ENCODE assay signal across 11 cellular contexts in genomic region chr2:241966671-241967070, GRCh38.
DNase-seq lines count a peak whose midpoint lies in the region; ATAC-seq and TF ChIP-seq lines count a peak whose summit lies in the region.
"Had no signal": no experiment of that assay in that cellular context is flagged by ENCODE, and none has a peak within 500 bp of the region (broad histone marks: within the 10 kb centered on the region; RNA-seq: fewer than 3 reads in every experiment).

No MANE protein-coding gene starts in this region.

- TF ChIP-seq POLR2A in esophagus squamous epithelium (IDR thresholded peaks at IDR 0.05), result no peak
- no peak for TF ChIP-seq POLR2A in ovary (IDR thresholded peaks at IDR 0.05)

- peak overlapping the region in 5 of 11 experiments; percentile 11 to 54 (median 48); a peak in 9 of 22 replicates for H3K27ac ChIP-seq in BLaER1 treated with 17β-estradiol and CSF1 and Interleukin-3, amounts not matched to agents 10 nM and 100 nM
- H3K27ac ChIP-seq in DOHH2 (ENCODE audit: low read depth, low read length), result peak overlapping the region; percentile 95
- H3K27ac ChIP-seq in naive thymus-derived CD4-positive, alpha-beta T cell (ENCODE audit: low read depth, low read length), result no peak overlapping the region
- H3K27ac ChIP-seq in esophagus squamous epithelium, result no peak overlapping the region
- no peak overlapping the region for H3K27ac ChIP-seq in ovary
- H3K27ac ChIP-seq: psoas muscle had no signal

- TF ChIP-seq CTCF in DOHH2 (IDR thresholded peaks at IDR 0.05; ENCODE audit: low read depth, low read length, poor library complexity, severe bottlenecking) (no peak), esophagus squamous epithelium (IDR thresholded peaks at IDR 0.05) (no peak), ovary (IDR thresholded peaks at IDR 0.05) (no peak)

- H3K9me3 ChIP-seq in BLaER1 treated with 17β-estradiol and CSF1 and Interleukin-3, amounts not matched to agents 10 nM and 100 nM (replicated peaks in 1 of 11), result peaks cover 0 to 14% (median 11%) of the 10 kb centered on the region in 11 experiments; a peak in 17 of 22 replicates
- H3K9me3 ChIP-seq in DOHH2 (ENCODE audit: control insufficient read depth, insufficient read depth, low read length) (peaks cover 3% of the 10 kb centered on the region; the same call in 1 of the 2 replicates), esophagus squamous epithelium (no peaks in the 10 kb centered on the region), ovary (no peaks in the 10 kb centered on the region)
- H3K9me3 ChIP-seq in naive thymus-derived CD4-positive, alpha-beta T cell (ENCODE audit: control insufficient read depth in 2 of 3, low read length in 3 of 3), result no peaks in the 10 kb centered on the region
- H3K9me3 ChIP-seq: Caco-2, psoas muscle had no signal

- H3K36me3 Mint-ChIP-seq in activated T-helper 1 cell treated with anti-CD3 and anti-CD28 coated beads, Interleukin-12 subunit alpha, Interleukin-12 subunit beta, Interleukin-2, Interleukin-4 antibody, amounts not matched to agents 30 ng/mL and 10 ng/mL and 1 ng/mL, durations not matched to agents 14 hours and 24 hours and 36 hours (ENCODE audit: low read depth), result no peaks in the 10 kb centered on the region
- peaks cover 0 to 23% (median 16%) of the 10 kb centered on the region in 5 donors for H3K36me3 Mint-ChIP-seq in naive thymus-derived CD4-positive, alpha-beta T cell

- peaks cover 4% of the 10 kb centered on the region for H3K9me3 Mint-ChIP-seq in activated T-helper 1 cell treated with anti-CD3 and anti-CD28 coated beads, Interleukin-12 subunit alpha, Interleukin-12 subunit beta, Interleukin-2, Interleukin-4 antibody, amounts not matched to agents 30 ng/mL and 10 ng/mL and 1 ng/mL, durations not matched to agents 14 hours and 24 hours and 36 hours
- peaks cover 0 to 9% (median 0%) of the 10 kb centered on the region in 11 donors for H3K9me3 Mint-ChIP-seq in naive thymus-derived CD4-positive, alpha-beta T cell

- CTCF ChIA-PET in naive thymus-derived CD4-positive, alpha-beta T cell (lab: Charles Lee), result no interaction called here

- H4K20me1 ChIP-seq in BLaER1 treated with 17β-estradiol and CSF1 and Interleukin-3, amounts not matched to agents 10 nM and 100 nM, result peaks cover 0 to 50% (median 10%) of the 10 kb centered on the region in 11 experiments; a peak in 14 of 22 replicates
- H4K20me1 ChIP-seq in DOHH2 (ENCODE audit: control insufficient read depth, insufficient read depth, low read depth, low read length), result no peaks in the 10 kb centered on the region

- intact Hi-C loops in activated T-helper 1 cell treated with anti-CD3 and anti-CD28 coated beads, Interleukin-12 subunit alpha, Interleukin-12 subunit beta, Interleukin-2, Interleukin-4 antibody, amounts not matched to agents 30 ng/mL and 10 ng/mL and 1 ng/mL, durations not matched to agents 14 hours and 24 hours and 36 hours (cut with micrococcal nuclease), result loop anchor here (5.0 kb wide), 2 partner anchors 66 to 121 kb away; no protein-coding TSS in a partner anchor
- intact Hi-C loops in naive thymus-derived CD4-positive, alpha-beta T cell (cut with micrococcal nuclease), result loop anchor here in 1 of 2 donors (1.0 to 5.0 kb wide), 4 partner anchors 18 to 121 kb away; no protein-coding TSS in a partner anchor
- intact Hi-C loops in esophagus squamous epithelium (cut with DNase I), result no loop called here
- intact Hi-C loops in ovary (cut with DNase I), result no loop called here

- POLR2A ChIA-PET in naive thymus-derived CD4-positive, alpha-beta T cell (lab: Charles Lee), result interaction anchor here (1.2 kb wide), 1 partner anchor 18 kb away, joined by 4 read pairs; no protein-coding TSS in a partner anchor

- ATAC-seq in naive thymus-derived CD4-positive, alpha-beta T cell, result no peak
- no peak for ATAC-seq in HG02571 (IDR thresholded peaks at IDR 0.05; ENCODE audit: unreplicated experiment)
- ATAC-seq in HG03025 (IDR thresholded peaks at IDR 0.05; ENCODE audit: low FRiP score, unreplicated experiment), result no peak

- no peaks in the 10 kb centered on the region for H3K27me3 Mint-ChIP-seq in activated T-helper 1 cell treated with anti-CD3 and anti-CD28 coated beads, Interleukin-12 subunit alpha, Interleukin-12 subunit beta, Interleukin-2, Interleukin-4 antibody, amounts not matched to agents 30 ng/mL and 10 ng/mL and 1 ng/mL, durations not matched to agents 14 hours and 24 hours and 36 hours (ENCODE audit: insufficient read depth)
- no peaks in the 10 kb centered on the region for H3K27me3 Mint-ChIP-seq in naive thymus-derived CD4-positive, alpha-beta T cell

- peaks cover 7% of the 10 kb centered on the region for H3F3A ChIP-seq in DOHH2 (ENCODE audit: control insufficient read depth, insufficient read depth)

- TF ChIP-seq EP300 in ovary (IDR thresholded peaks at IDR 0.05), result no peak

- peak overlapping the region; percentile 72 for H3K4me3 Mint-ChIP-seq in activated T-helper 1 cell treated with anti-CD3 and anti-CD28 coated beads, Interleukin-12 subunit alpha, Interleukin-12 subunit beta, Interleukin-2, Interleukin-4 antibody, amounts not matched to agents 30 ng/mL and 10 ng/mL and 1 ng/mL, durations not matched to agents 14 hours and 24 hours and 36 hours
- peak overlapping the region in 9 of 10 donors; percentile 38 to 80 (median 74) for H3K4me3 Mint-ChIP-seq in naive thymus-derived CD4-positive, alpha-beta T cell

- H3K9me2 ChIP-seq in DOHH2 (replicated peaks; ENCODE audit: control insufficient read depth, low read length), result no peaks in the 10 kb centered on the region

- H3K4me2 ChIP-seq in BLaER1 treated with 17β-estradiol and CSF1 and Interleukin-3, amounts not matched to agents 10 nM and 100 nM, result peak overlapping the region; percentile 30 to 90 (median 76)
- H3K4me2 ChIP-seq in DOHH2 (ENCODE audit: low read length), result peak overlapping the region; percentile 75

- WGBS in esophagus squamous epithelium, 2 donors, result 85 to 92% methylated on average over 7 of the region's 7 CpGs
- WGBS in ovary, 3 donors, result 91 to 92% (median 92%) methylated on average over 7 of the region's 7 CpGs

- no peaks in the 10 kb centered on the region for H3K79me2 ChIP-seq in DOHH2 (ENCODE audit: control insufficient read depth, low read length)

- H3K4me1 Mint-ChIP-seq in activated T-helper 1 cell treated with anti-CD3 and anti-CD28 coated beads, Interleukin-12 subunit alpha, Interleukin-12 subunit beta, Interleukin-2, Interleukin-4 antibody, amounts not matched to agents 30 ng/mL and 10 ng/mL and 1 ng/mL, durations not matched to agents 14 hours and 24 hours and 36 hours (ENCODE audit: low read depth), result peaks cover 21% of the 10 kb centered on the region
- peaks cover 10 to 29% (median 21%) of the 10 kb centered on the region in 7 donors for H3K4me1 Mint-ChIP-seq in naive thymus-derived CD4-positive, alpha-beta T cell

- H3K9ac ChIP-seq in BLaER1 treated with 17β-estradiol and CSF1 and Interleukin-3, amounts not matched to agents 10 nM and 100 nM, result peak overlapping the region in 2 of 11 experiments; percentile 8 to 27; a peak in 3 of 22 replicates

- peak overlapping the region; percentile 83 for H3K27ac Mint-ChIP-seq in activated T-helper 1 cell treated with anti-CD3 and anti-CD28 coated beads, Interleukin-12 subunit alpha, Interleukin-12 subunit beta, Interleukin-2, Interleukin-4 antibody, amounts not matched to agents 30 ng/mL and 10 ng/mL and 1 ng/mL, durations not matched to agents 14 hours and 24 hours and 36 hours
- H3K27ac Mint-ChIP-seq in naive thymus-derived CD4-positive, alpha-beta T cell, result peak overlapping the region; percentile 38 to 89 (median 79)

- H3K36me3 ChIP-seq in BLaER1 treated with 17β-estradiol and CSF1 and Interleukin-3, amounts not matched to agents 10 nM and 100 nM, result peaks cover 8 to 53% (median 23%) of the 10 kb centered on the region in 11 experiments; a peak in 20 of 22 replicates
- no peaks in the 10 kb centered on the region for H3K36me3 ChIP-seq in DOHH2 (ENCODE audit: control insufficient read depth, low read length)
- peaks cover 0 to 18% (median 0%) of the 10 kb centered on the region in 3 experiments for H3K36me3 ChIP-seq in naive thymus-derived CD4-positive, alpha-beta T cell (ENCODE audit: control insufficient read depth in 2 of 3, insufficient read depth in 3 of 3, low read length in 3 of 3)
- no peaks in the 10 kb centered on the region for H3K36me3 ChIP-seq in esophagus squamous epithelium
- H3K36me3 ChIP-seq in ovary, result no peaks in the 10 kb centered on the region

- H3K4me1 ChIP-seq in BLaER1 treated with 17β-estradiol and CSF1 and Interleukin-3, amounts not matched to agents 10 nM and 100 nM, result peaks cover 43 to 66% (median 57%) of the 10 kb centered on the region in 10 experiments
- H3K4me1 ChIP-seq in DOHH2 (ENCODE audit: control insufficient read depth, low read length), result peaks cover 70% of the 10 kb centered on the region
- peaks cover 8% of the 10 kb centered on the region in 2 donors for H3K4me1 ChIP-seq in naive thymus-derived CD4-positive, alpha-beta T cell (ENCODE audit: control insufficient read depth in 2 of 2, insufficient read depth in 2 of 2, low read length in 2 of 2)
- peaks cover 0 to 11% (median 0%) of the 10 kb centered on the region in 3 donors for H3K4me1 ChIP-seq in esophagus squamous epithelium
- no peaks in the 10 kb centered on the region for H3K4me1 ChIP-seq in ovary (ENCODE audit: insufficient read depth)
- H3K4me1 ChIP-seq: Caco-2, psoas muscle had no signal

- DNase-seq in activated T-helper 1 cell treated with anti-CD3 and anti-CD28 coated beads, Interleukin-12 subunit alpha, Interleukin-12 subunit beta, Interleukin-2, Interleukin-4 antibody, amounts not matched to agents 30 ng/mL and 10 ng/mL and 1 ng/mL, durations not matched to agents 14 hours and 24 hours and 36 hours (ENCODE audit: low spot score), result no peak
- DNase-seq in naive thymus-derived CD4-positive, alpha-beta T cell, result no peak
- DNase-seq in esophagus squamous epithelium (lab: John Stamatoyannopoulos, UW) (no peak), ovary (no peak)
- DNase-seq: Caco-2, PC-3, psoas muscle had no signal

- no peaks in the 10 kb centered on the region for H3K27me3 ChIP-seq in BLaER1 treated with 17β-estradiol and CSF1 and Interleukin-3, amounts not matched to agents 10 nM and 100 nM
- no peaks in the 10 kb centered on the region for H3K27me3 ChIP-seq in DOHH2 (ENCODE audit: control insufficient read depth, low read length)
- H3K27me3 ChIP-seq in naive thymus-derived CD4-positive, alpha-beta T cell (ENCODE audit: control insufficient read depth in 2 of 2, insufficient read depth in 2 of 2, low read length in 2 of 2), result no peaks in the 10 kb centered on the region
- H3K27me3 ChIP-seq in esophagus squamous epithelium, result no peaks in the 10 kb centered on the region
- no peaks in the 10 kb centered on the region for H3K27me3 ChIP-seq in ovary

- H3K4me3 ChIP-seq in BLaER1 treated with 17β-estradiol and CSF1 and Interleukin-3, amounts not matched to agents 10 nM and 100 nM, result no peak overlapping the region
- H3K4me3 ChIP-seq in DOHH2 (ENCODE audit: low read length) (peak overlapping the region; percentile 70), esophagus squamous epithelium (no peak overlapping the region), ovary (no peak overlapping the region)
- no peak overlapping the region for H3K4me3 ChIP-seq in naive thymus-derived CD4-positive, alpha-beta T cell (ENCODE audit: low read length)
- H3K4me3 ChIP-seq: psoas muscle had no signal
